In the genomic region with DNA sequence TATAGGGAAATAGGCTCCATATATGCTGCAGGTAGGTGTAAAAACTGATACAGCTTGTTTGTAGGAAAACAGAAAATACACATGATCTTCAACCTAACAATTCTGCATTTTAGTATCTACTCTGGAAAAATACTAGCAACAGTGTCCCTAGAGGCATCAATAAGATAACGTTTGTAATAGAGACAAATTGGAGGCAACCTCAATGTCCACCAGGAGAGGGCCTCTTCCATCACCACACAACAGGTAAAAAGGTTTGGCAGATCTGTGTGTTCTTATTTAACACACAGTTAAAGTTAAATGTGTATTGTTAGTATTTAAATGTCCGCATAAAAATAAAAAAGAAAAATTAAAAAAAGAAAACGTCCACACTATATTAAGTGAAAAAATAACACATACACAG, we compare ENCODE assay signal across 8 cellular contexts. TPM values are rescaled to one million over a fixed set of nuclear protein-coding genes. Genes with fewer than 3 reads are reported as not detected.
DNase-seq lines count a peak whose midpoint lies in the region; ATAC-seq and TF ChIP-seq lines count a peak whose summit lies in the region.

No MANE protein-coding gene starts in this region.

- H3K27me3 Mint-ChIP-seq in MCF 10A (ENCODE audit: insufficient read depth, unreplicated experiment) (no peaks in the 10 kb centered on the region), brain (no peaks in the 10 kb centered on the region), osteocyte (ENCODE audit: unreplicated experiment) (no peaks in the 10 kb centered on the region)

- intact Hi-C loops in MCF 10A (cut with micrococcal nuclease) (loop anchor here (1.0 kb wide), 1 partner anchor 470 kb away; no protein-coding TSS in a partner anchor), breast epithelium (cut with DNase I; ENCODE audit: low total_unique reads) (no loop called here)

- no peak for TF ChIP-seq POLR2A in breast epithelium (IDR thresholded peaks at IDR 0.05)

- H3K27me3 ChIP-seq in breast epithelium, result no peaks in the 10 kb centered on the region

- ATAC-seq in HG03280 (IDR thresholded peaks at IDR 0.05; ENCODE audit: unreplicated experiment), result no peak

- POLR2A ChIA-PET in MCF 10A (lab: Yijun Ruan, JAX), result interaction anchor here (0.9 to 11.7 kb wide), 9 partner anchors 14 to 375 kb away, joined by 3 to 215 read pairs (median 3); a partner anchor contains a TSS

- CTCF ChIA-PET in MCF 10A (lab: Yijun Ruan, JAX), result interaction anchor here (0.6 to 22.3 kb wide), 43 partner anchors 8 to 468 kb away, joined by 3 to 356 read pairs (median 4); a partner anchor contains a TSS

- H3K27ac Mint-ChIP-seq in MCF 10A (ENCODE audit: low read depth, unreplicated experiment) (no peak overlapping the region), brain (no peak overlapping the region), osteocyte (ENCODE audit: unreplicated experiment) (no peak overlapping the region)

- TF ChIP-seq CTCF in MCF 10A (IDR thresholded peaks at IDR 0.05; ENCODE audit: unreplicated experiment) (peak; percentile 74), breast epithelium (IDR thresholded peaks at IDR 0.05) (peak in 1 of 3 donors; percentile 25), brain (conservative IDR thresholded peaks at IDR 0.05) (peak; percentile 46 to 70), osteocyte (IDR thresholded peaks at IDR 0.05) (peak; percentile 48)

- peak; percentile 67 for DNase-seq in MCF 10A (ENCODE audit: unreplicated experiment)
- DNase-seq in breast epithelium (ENCODE audit: low spot score in 2 of 2), result no peak
- peak; percentile 29 for DNase-seq in NCI-H1694 (lab: John Stamatoyannopoulos, UW)
- DNase-seq in osteocyte (ENCODE audit: extremely low spot score, unreplicated experiment), result no peak
- no peak for DNase-seq in NCI-H1048 (lab: John Stamatoyannopoulos, UW)
- no peak for DNase-seq in C1 segment of cervical spinal cord (lab: John Stamatoyannopoulos, UW)

- H3K4me3 Mint-ChIP-seq in MCF 10A (ENCODE audit: unreplicated experiment), result no peak overlapping the region
- H3K4me3 Mint-ChIP-seq in brain, result peak overlapping the region in 1 of 5 experiments; percentile 32
- no peak overlapping the region for H3K4me3 Mint-ChIP-seq in osteocyte (ENCODE audit: unreplicated experiment)

- no peak overlapping the region for H3K27ac ChIP-seq in breast epithelium

- H3K36me3 ChIP-seq in breast epithelium, result no peaks in the 10 kb centered on the region

- BruUV-seq in MCF 10A (replicated peaks; lab: Mats Ljungman, UMichigan), result no TSS peak

- H3K4me1 ChIP-seq in breast epithelium, result no peaks in the 10 kb centered on the region

- no peaks in the 10 kb centered on the region for H3K9me3 Mint-ChIP-seq in MCF 10A (ENCODE audit: unreplicated experiment)
- no peaks in the 10 kb centered on the region for H3K9me3 Mint-ChIP-seq in brain
- H3K9me3 Mint-ChIP-seq in osteocyte (ENCODE audit: unreplicated experiment), result no peaks in the 10 kb centered on the region

- peaks cover 19% of the 10 kb centered on the region for H3K4me1 Mint-ChIP-seq in MCF 10A (ENCODE audit: insufficient read depth, unreplicated experiment)
- H3K4me1 Mint-ChIP-seq in brain, result peaks cover 13% of the 10 kb centered on the region
- peaks cover 8% of the 10 kb centered on the region for H3K4me1 Mint-ChIP-seq in osteocyte (ENCODE audit: unreplicated experiment)

- H3K4me3 ChIP-seq in breast epithelium, result no peak overlapping the region

- H3K36me3 Mint-ChIP-seq in MCF 10A (ENCODE audit: insufficient read depth, unreplicated experiment), result peaks cover 86% of the 10 kb centered on the region
- peaks cover 59% of the 10 kb centered on the region for H3K36me3 Mint-ChIP-seq in brain
- peaks cover 19% of the 10 kb centered on the region for H3K36me3 Mint-ChIP-seq in osteocyte (ENCODE audit: unreplicated experiment)

- H3K9me3 ChIP-seq in breast epithelium, result no peaks in the 10 kb centered on the region

RNA-seq across cellular contexts. Expression of a gene that starts 5.4 kb away (rescaled TPM):
- 110 and 116 TPM in 2 replicates for total RNA-seq in MCF 10A (2022)
- total RNA-seq in breast epithelium, result 10 to 100 TPM; 55.4 to 70.1 (median 68.6) TPM
- polyA plus RNA-seq in brain (ENCODE audit: insufficient read depth, low read depth, low replicate concordance), result 58.6 TPM
- total RNA-seq in osteocyte, result 53.2 and 56.8 TPM in 2 replicates

RNA-seq across cellular contexts. Expression of a gene that starts 28.5 kb away (rescaled TPM):
- 45.4 and 58.5 TPM in 2 replicates for total RNA-seq in MCF 10A (2022)
- 10 to 100 TPM in 2 of 3 donors, 1 to 10 TPM in 1; 7.8 to 39.4 (median 14.1) TPM for total RNA-seq in breast epithelium
- polyA plus RNA-seq in brain (ENCODE audit: insufficient read depth, low read depth, low replicate concordance), result 4.9 TPM
- 1.7 and 2.1 TPM in 2 replicates for total RNA-seq in osteocyte

Comparison
In these comparisons a context has a peak if more than half of its experiments do, and no peak if none do; other contexts are left out.
1. DNase-seq: peak in MCF 10A (single experiment) and NCI-H1694 (single experiment); none in breast epithelium (0 of 2), osteocyte (single experiment), NCI-H1048 (single experiment) and C1 segment of cervical spinal cord (0 of 14).